11 cellular contexts compared by ENCODE assay signal in the genomic region with DNA sequence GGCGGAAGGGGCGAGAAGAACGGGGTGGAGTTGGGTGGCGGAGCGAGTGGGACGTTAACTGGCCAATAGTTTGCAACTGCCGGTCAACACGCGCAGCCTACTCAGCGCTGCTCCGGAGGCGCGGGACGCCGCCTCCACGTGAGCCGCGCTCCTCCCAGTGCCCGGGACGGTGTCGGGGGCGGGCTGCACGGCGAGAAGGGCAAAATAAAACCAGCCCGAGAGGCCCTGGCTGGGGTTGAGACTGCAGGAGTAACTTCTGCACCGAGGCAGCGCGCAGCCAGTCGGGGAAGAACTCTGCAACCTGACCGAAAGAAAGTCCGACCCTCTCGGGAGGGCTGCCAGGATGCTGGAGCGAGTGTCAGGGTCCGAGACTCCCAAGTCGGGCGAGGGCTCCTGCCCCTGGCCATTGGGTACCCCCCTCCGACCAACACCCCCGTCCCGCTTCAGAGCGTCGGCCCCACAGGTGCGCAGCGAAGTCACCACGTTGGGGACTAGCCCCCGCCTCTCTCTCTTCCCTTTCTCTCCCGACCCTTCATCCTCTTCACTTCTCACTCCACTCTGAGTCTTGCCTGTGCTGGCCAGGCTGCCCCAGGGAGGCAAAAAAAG. TPM values are rescaled to one million over a fixed set of nuclear protein-coding genes. Genes with fewer than 3 reads are reported as not detected.
DNase-seq lines count a peak whose midpoint lies in the region; ATAC-seq and TF ChIP-seq lines count a peak whose summit lies in the region.
"Had no signal": no experiment of that assay in that cellular context is flagged by ENCODE, and none has a peak within 500 bp of the region (broad histone marks: within the 10 kb centered on the region; RNA-seq: fewer than 3 reads in every experiment).

No MANE protein-coding gene starts in this region.

- peaks cover 0 to 60% (median 13%) of the 10 kb centered on the region in 45 donors for H3K27me3 ChIP-seq in dorsolateral prefrontal cortex
- H3K27me3 ChIP-seq in uterus = peaks cover 0 to 43% of the 10 kb centered on the region in 2 donors

- peak overlapping the region; percentile 23 to 77 (median 59) for H3K4me3 ChIP-seq in dorsolateral prefrontal cortex
- H3K4me3 ChIP-seq in uterus = peak overlapping the region; percentile 3 to 23

- H3K27ac Mint-ChIP-seq in mesothelial cell of epicardium = no peak overlapping the region
- H3K27ac Mint-ChIP-seq: CD8-positive, alpha-beta T cell had no signal

- peak overlapping the region; percentile 73 for H3K4me3 Mint-ChIP-seq in mesothelial cell of epicardium
- H3K4me3 Mint-ChIP-seq: CD8-positive, alpha-beta T cell had no signal

- no peaks in the 10 kb centered on the region for H3K4me1 ChIP-seq in uterus

- no peaks in the 10 kb centered on the region for H3K9me3 ChIP-seq in uterus

- intact Hi-C loops in Right ventricle myocardium superior (cut with DNase I) = no loop called here
- intact Hi-C loops in cardiac septum (cut with DNase I) = no loop called here
- intact Hi-C loops in dorsolateral prefrontal cortex (cut with DNase I) = no loop called here
- intact Hi-C loops in uterus (cut with DNase I; ENCODE audit: low total_unique reads) = no loop called here

- TF ChIP-seq CTCF in dorsolateral prefrontal cortex (IDR thresholded peaks at IDR 0.05 in 54 of 56, conservative IDR thresholded peaks at IDR 0.05 in 2 of 56; ENCODE audit: low read depth in 1 of 56, partially characterized antibody in 56 of 56) (no peak), mesothelial cell of epicardium (IDR thresholded peaks at IDR 0.05; ENCODE audit: unreplicated experiment) (no peak), uterus (IDR thresholded peaks at IDR 0.05) (no peak)

- ATAC-seq in Right ventricle myocardium superior (ENCODE audit: poor library complexity) = peak; percentile 43
- no peak for ATAC-seq in HG02571 (IDR thresholded peaks at IDR 0.05; ENCODE audit: unreplicated experiment)
- no peak for ATAC-seq in HG03521 (IDR thresholded peaks at IDR 0.05; ENCODE audit: unreplicated experiment)
- ATAC-seq: CD8-positive, alpha-beta T cell had no signal

- H3K36me3 Mint-ChIP-seq in mesothelial cell of epicardium = no peaks in the 10 kb centered on the region
- H3K36me3 Mint-ChIP-seq: CD8-positive, alpha-beta T cell had no signal

- peaks cover 58% of the 10 kb centered on the region for H3K27me3 Mint-ChIP-seq in mesothelial cell of epicardium (ENCODE audit: low read depth)

- no peaks in the 10 kb centered on the region for H3K36me3 ChIP-seq in uterus

- H3K9me3 Mint-ChIP-seq in mesothelial cell of epicardium = no peaks in the 10 kb centered on the region

- peaks cover 18% of the 10 kb centered on the region for H3K4me1 Mint-ChIP-seq in mesothelial cell of epicardium

- TF ChIP-seq POLR2A in uterus (IDR thresholded peaks at IDR 0.05) = no peak

- H3K27ac ChIP-seq in dorsolateral prefrontal cortex (no peak overlapping the region), uterus (no peak overlapping the region)

- DNase-seq in Right ventricle myocardium superior (peak; percentile 41), cardiac septum (ENCODE audit: low spot score) (no peak), dorsolateral prefrontal cortex (peak in 5 of 10 donors; percentile 22 to 54 (median 50)), mesothelial cell of epicardium (ENCODE audit: low spot score in 2 of 2, unreplicated experiment in 2 of 2) (peak in 1 of 2 experiments; percentile 61), uterus (no peak)
- DNase-seq in activated CD4-positive, alpha-beta T cell treated with anti-CD3 and anti-CD28 coated beads for 4 hours = no peak
- DNase-seq: caudate nucleus; CD8-positive, alpha-beta T cell; SIG-M5 had no signal

RNA-seq across cellular contexts. Expression of a gene that starts 25.1 kb away (rescaled TPM):
- total RNA-seq in Right ventricle myocardium superior (not detected), cardiac septum (0.32 TPM), dorsolateral prefrontal cortex (100 to 1,000 TPM in 48 of 120 experiments, 10 to 100 TPM in 72; 26.6 to 136 (median 93.2) TPM), mesothelial cell of epicardium (1.1 to 1.4 TPM (median 1.4 TPM) in 3 replicates), uterus (1 to 10 TPM in 1 of 4 donors, under 1 TPM in 1, not detected in 2; 0.15 to 4.4 TPM)
- total RNA-seq: CD8-positive, alpha-beta T cell had no signal

Comparison
In these comparisons a context has a peak if more than half of its experiments do, and no peak if none do; other contexts are left out.
1. RNA of a gene that starts 25.1 kb away (total RNA-seq): 26.6 to 136 TPM in dorsolateral prefrontal cortex; 1.1 to 1.4 TPM in mesothelial cell of epicardium, 0.32 TPM in cardiac septum (single experiment), not detected in Right ventricle myocardium superior (single experiment) and 0.15 to 4.4 TPM in uterus; every median in the first group is over 4 times any median in the second.